ENCODE assay signal across 14 cellular contexts in genomic region chr3:14806641-14807263, GRCh38. TPM values are rescaled to one million over a fixed set of nuclear protein-coding genes. Genes with fewer than 3 reads are reported as not detected.
DNase-seq lines count a peak whose midpoint lies in the region; ATAC-seq, FAIRE-seq and TF ChIP-seq lines count a peak whose summit lies in the region.
"Had no signal": no experiment of that assay in that cellular context is flagged by ENCODE, and none has a peak within 500 bp of the region (broad histone marks: within the 10 kb centered on the region; RNA-seq: fewer than 3 reads in every experiment).

No MANE protein-coding gene starts in this region.

- H3K27ac Mint-ChIP-seq in activated CD8-positive, alpha-beta T cell treated with anti-CD3 and anti-CD28 coated beads, Interleukin-2, amount 10 ng/mL, durations not matched to agents 7 days and 5 days = no peak overlapping the region
- no peak overlapping the region for H3K27ac Mint-ChIP-seq in memory B cell

- no peak for ATAC-seq in activated CD8-positive, alpha-beta T cell treated with anti-CD3 and anti-CD28 coated beads, Interleukin-2, amount 10 ng/mL, durations not matched to agents 7 days and 5 days
- ATAC-seq in memory B cell (ENCODE audit: low read depth) (peak; percentile 52), HG03175 (IDR thresholded peaks at IDR 0.05; ENCODE audit: unreplicated experiment) (no peak)
- ATAC-seq: esophagus mucosa, left ventricle myocardium superior had no signal

- H3K9me3 Mint-ChIP-seq in activated CD8-positive, alpha-beta T cell treated with anti-CD3 and anti-CD28 coated beads, Interleukin-2, amount 10 ng/mL, durations not matched to agents 7 days and 5 days (ENCODE audit: insufficient read depth) = no peaks in the 10 kb centered on the region
- H3K9me3 Mint-ChIP-seq in memory B cell = no peaks in the 10 kb centered on the region
- H3K9me3 Mint-ChIP-seq: activated naive CD4-positive, alpha-beta T cell treated with anti-CD3 and anti-CD28 coated beads, Interleukin-2, amount 50 U/mL, for 72 hours had no signal

- no peak for TF ChIP-seq CTCF in coronary artery (IDR thresholded peaks at IDR 0.05)

- peaks cover 55% of the 10 kb centered on the region for H3K27me3 Mint-ChIP-seq in activated CD8-positive, alpha-beta T cell treated with anti-CD3 and anti-CD28 coated beads, Interleukin-2, amount 10 ng/mL, durations not matched to agents 7 days and 5 days (ENCODE audit: low read depth)
- H3K27me3 Mint-ChIP-seq in memory B cell = peaks cover 32% of the 10 kb centered on the region

- H3K4me3 ChIP-seq in coronary artery = no peak overlapping the region
- H3K4me3 ChIP-seq: prostate gland had no signal

- no peak overlapping the region for H3K4me3 Mint-ChIP-seq in activated CD8-positive, alpha-beta T cell treated with anti-CD3 and anti-CD28 coated beads, Interleukin-2, amount 10 ng/mL, durations not matched to agents 7 days and 5 days
- no peak overlapping the region for H3K4me3 Mint-ChIP-seq in memory B cell

- peaks cover 43% of the 10 kb centered on the region for H3K4me1 Mint-ChIP-seq in activated CD8-positive, alpha-beta T cell treated with anti-CD3 and anti-CD28 coated beads, Interleukin-2, amount 10 ng/mL, durations not matched to agents 7 days and 5 days (ENCODE audit: low read depth)
- peaks cover 3% of the 10 kb centered on the region for H3K4me1 Mint-ChIP-seq in memory B cell

- CTCF ChIA-PET in activated CD8-positive, alpha-beta T cell treated with anti-CD3 and anti-CD28 coated beads, Interleukin-2, amount 10 ng/mL, durations not matched to agents 7 days and 5 days (lab: Charles Lee) = no interaction called here

- DNase-seq in ELR (ENCODE audit: low read depth) (peak; percentile 59), KG1 (lab: John Stamatoyannopoulos, UW) (peak; percentile 23), memory B cell (ENCODE audit: low spot score in 2 of 2) (no peak), HTR-8/SVneo (ENCODE audit: insufficient read length, low spot score) (no peak), coronary artery (ENCODE audit: low spot score) (no peak), GOT3 (lab: John Stamatoyannopoulos, UW) (no peak)
- peak; percentile 60 for DNase-seq in activated CD8-positive, alpha-beta T cell treated with anti-CD3 and anti-CD28 coated beads, Interleukin-2, amount 10 ng/mL, durations not matched to agents 7 days and 5 days
- DNase-seq: left ventricle myocardium superior, NCI-H774 had no signal

- no peaks in the 10 kb centered on the region for H3K36me3 Mint-ChIP-seq in activated CD8-positive, alpha-beta T cell treated with anti-CD3 and anti-CD28 coated beads, Interleukin-2, amount 10 ng/mL, durations not matched to agents 7 days and 5 days (ENCODE audit: low read depth)
- no peaks in the 10 kb centered on the region for H3K36me3 Mint-ChIP-seq in memory B cell

- no peak overlapping the region for H3K27ac ChIP-seq in coronary artery
- H3K27ac ChIP-seq: prostate gland had no signal

- no peak for FAIRE-seq in HTR-8/SVneo (lab: Jason Lieb, UNC)
- FAIRE-seq: TTC549 had no signal

- POLR2A ChIA-PET in activated CD8-positive, alpha-beta T cell treated with anti-CD3 and anti-CD28 coated beads, Interleukin-2, amount 10 ng/mL, durations not matched to agents 7 days and 5 days (lab: Charles Lee) = no interaction called here

RNA-seq across cellular contexts. Expression of gene FGD5, which starts 12.0 kb away (rescaled TPM):
- under 1 TPM; 0.31 to 0.32 TPM for total RNA-seq in activated CD8-positive, alpha-beta T cell treated with anti-CD3 and anti-CD28 coated beads, Interleukin-2, amount 10 ng/mL, durations not matched to agents 7 days and 5 days
- total RNA-seq: activated naive CD4-positive, alpha-beta T cell treated with anti-CD3 and anti-CD28 coated beads, Interleukin-2, amount 50 U/mL, for 72 hours had no signal

Comparison
In these comparisons a context has a peak if more than half of its experiments do, and no peak if none do; other contexts are left out.
1. DNase-seq: peak in ELR (single experiment), KG1 (single experiment) and activated CD8-positive, alpha-beta T cell treated with anti-CD3 and anti-CD28 coated beads, Interleukin-2, amount 10 ng/mL, durations not matched to agents 7 days and 5 days (single experiment); none in memory B cell (0 of 2), HTR-8/SVneo (single experiment), coronary artery (single experiment) and GOT3 (single experiment).